ENCODE assay signal across 20 cellular contexts in genomic region chr4:108556588-108557200, GRCh38.
DNase-seq lines count a peak whose midpoint lies in the region; ATAC-seq and TF ChIP-seq lines count a peak whose summit lies in the region.
"Had no signal": no experiment of that assay in that cellular context is flagged by ENCODE, and none has a peak within 500 bp of the region (broad histone marks: within the 10 kb centered on the region; RNA-seq: fewer than 3 reads in every experiment).

No MANE protein-coding gene starts in this region.

- no peak for TF ChIP-seq CTCF in Peyer's patch (IDR thresholded peaks at IDR 0.05)

- ATAC-seq in GM19035 (IDR thresholded peaks at IDR 0.05; ENCODE audit: unreplicated experiment): peak; percentile 55
- ATAC-seq in HG02610 (IDR thresholded peaks at IDR 0.05; ENCODE audit: unreplicated experiment): peak; percentile 84
- peak; percentile 65 for ATAC-seq in HG03354 (IDR thresholded peaks at IDR 0.05; ENCODE audit: poor library complexity, severe bottlenecking, unreplicated experiment)
- peak; percentile 81 for ATAC-seq in stimulated activated memory B cell treated with anti-CD40 and anti-IgM and Interleukin-4, amounts not matched to agents 10 μg/mL and 1 μg/mL and 100 μg/mL, for 72 hours
- ATAC-seq: activated T-cell treated with anti-CD3 and anti-CD28 coated beads, Interleukin-2, amount 50 U/mL, for 4 hours; right cardiac atrium had no signal

- no peaks in the 10 kb centered on the region for H3K9me3 ChIP-seq in Peyer's patch
- H3K9me3 ChIP-seq: MG63 had no signal

- H3K4me1 ChIP-seq in Peyer's patch: no peaks in the 10 kb centered on the region

- peaks cover 14% of the 10 kb centered on the region for H3K4me1 Mint-ChIP-seq in stimulated activated memory B cell treated with anti-CD40 and anti-IgM and Interleukin-4, amounts not matched to agents 10 μg/mL and 1 μg/mL and 100 μg/mL, for 72 hours

- H3K9me3 Mint-ChIP-seq in stimulated activated memory B cell treated with anti-CD40 and anti-IgM and Interleukin-4, amounts not matched to agents 10 μg/mL and 1 μg/mL and 100 μg/mL, for 72 hours: peaks cover 3% of the 10 kb centered on the region
- H3K9me3 Mint-ChIP-seq: T-helper 1 cell treated with Interleukin-12 subunit alpha and Interleukin-12 subunit beta and Interleukin-4 antibody, amounts not matched to agents 30 μg/mL and 1 μg/mL, for 36 hours had no signal

- H3K36me3 ChIP-seq in Peyer's patch: no peaks in the 10 kb centered on the region
- H3K36me3 ChIP-seq: MG63 had no signal

- H3K27me3 Mint-ChIP-seq in stimulated activated memory B cell treated with anti-CD40 and anti-IgM and Interleukin-4, amounts not matched to agents 10 μg/mL and 1 μg/mL and 100 μg/mL, for 72 hours: peaks cover 13% of the 10 kb centered on the region

- H3K4me3 ChIP-seq in Peyer's patch: no peak overlapping the region
- H3K4me3 ChIP-seq: lung, MG63 had no signal

- H3K27ac Mint-ChIP-seq in stimulated activated memory B cell treated with anti-CD40 and anti-IgM and Interleukin-4, amounts not matched to agents 10 μg/mL and 1 μg/mL and 100 μg/mL, for 72 hours: peak overlapping the region; percentile 45
- H3K27ac Mint-ChIP-seq: activated CD4-positive, alpha-beta T cell treated with anti-CD3 and anti-CD28 coated beads, Interleukin-2, amount 10 ng/mL, durations not matched to agents 24 days and 14 days; CD14-positive monocyte; T-helper 1 cell treated with Interleukin-12 subunit alpha and Interleukin-12 subunit beta and Interleukin-4 antibody, amounts not matched to agents 30 μg/mL and 1 μg/mL, for 36 hours had no signal

- DNase-seq in activated CD8-positive, alpha-beta memory T cell treated with anti-CD3 and anti-CD28 coated beads, Interleukin-2, amount 50 U/mL, for 4 hours: no peak
- no peak for DNase-seq in NCI-H1436 (lab: John Stamatoyannopoulos, UW)
- no peak for DNase-seq in activated CD4-positive, alpha-beta T cell treated with anti-CD3 and anti-CD28 coated beads for 1 hour
- no peak for DNase-seq in Peyer's patch
- DNase-seq: activated CD4-positive, alpha-beta T cell treated with anti-CD3 and anti-CD28 coated beads, Interleukin-2, amount 10 ng/mL, durations not matched to agents 24 days and 14 days; activated T-cell treated with anti-CD3 and anti-CD28 coated beads, Interleukin-2, amount 50 U/mL, for 4 hours; caudate nucleus; EL; MG63; NCI-H82; right cardiac atrium; stimulated activated CD4-positive, alpha-beta T cell treated with anti-CD3 and anti-CD28 coated beads, Interleukin-2, amount 100 ng/mL, for 48 hours had no signal

- H3K27ac ChIP-seq in Peyer's patch: no peak overlapping the region

- peak overlapping the region; percentile 10 for H3K4me3 Mint-ChIP-seq in stimulated activated memory B cell treated with anti-CD40 and anti-IgM and Interleukin-4, amounts not matched to agents 10 μg/mL and 1 μg/mL and 100 μg/mL, for 72 hours
- H3K4me3 Mint-ChIP-seq: activated CD4-positive, alpha-beta T cell treated with anti-CD3 and anti-CD28 coated beads, Interleukin-2, amount 10 ng/mL, durations not matched to agents 24 days and 14 days; activated T-cell treated with anti-CD3 and anti-CD28 coated beads, Interleukin-2, amount 50 U/mL, for 4 hours; CD14-positive monocyte; neural crest cell; T-helper 1 cell treated with Interleukin-12 subunit alpha and Interleukin-12 subunit beta and Interleukin-4 antibody, amounts not matched to agents 30 μg/mL and 1 μg/mL, for 36 hours had no signal

- no peaks in the 10 kb centered on the region for H3K27me3 ChIP-seq in Peyer's patch
- H3K27me3 ChIP-seq: MG63 had no signal

- TF ChIP-seq POLR2A in Peyer's patch (IDR thresholded peaks at IDR 0.05): no peak

- H3K36me3 Mint-ChIP-seq in stimulated activated memory B cell treated with anti-CD40 and anti-IgM and Interleukin-4, amounts not matched to agents 10 μg/mL and 1 μg/mL and 100 μg/mL, for 72 hours: no peaks in the 10 kb centered on the region
- H3K36me3 Mint-ChIP-seq: CD14-positive monocyte had no signal
